9 cellular contexts compared by ENCODE assay signal in genomic region chr2:178514664-178515063, GRCh38. TPM values are rescaled to one million over a fixed set of nuclear protein-coding genes. Genes with fewer than 3 reads are reported as not detected.
DNase-seq lines count a peak whose midpoint lies in the region; ATAC-seq and TF ChIP-seq lines count a peak whose summit lies in the region.
"Had no signal": no experiment of that assay in that cellular context is flagged by ENCODE, and none has a peak within 500 bp of the region (broad histone marks: within the 10 kb centered on the region; RNA-seq: fewer than 3 reads in every experiment).

No MANE protein-coding gene starts in this region.

- ATAC-seq in GM19452 (IDR thresholded peaks at IDR 0.05; ENCODE audit: unreplicated experiment) = no peak

- H3K36me3 Mint-ChIP-seq in HFFc6 (ENCODE audit: low read depth) (peaks cover 29% of the 10 kb centered on the region), nephron progenitor cell (ENCODE audit: low read depth) (peaks cover 26% of the 10 kb centered on the region)

- H3K9me3 Mint-ChIP-seq in HFFc6 = no peaks in the 10 kb centered on the region
- no peaks in the 10 kb centered on the region for H3K9me3 Mint-ChIP-seq in nephron progenitor cell

- TF ChIP-seq CTCF in HFFc6 (IDR thresholded peaks at IDR 0.05) (no peak), nephron progenitor cell (IDR thresholded peaks at IDR 0.05) (no peak)

- H3K4me3 Mint-ChIP-seq in HFFc6 (no peak overlapping the region), nephron progenitor cell (no peak overlapping the region)

- no peaks in the 10 kb centered on the region for H3K27me3 Mint-ChIP-seq in HFFc6 (ENCODE audit: insufficient read depth)
- no peaks in the 10 kb centered on the region for H3K27me3 Mint-ChIP-seq in nephron progenitor cell (ENCODE audit: low read depth, poor library complexity)

- DNase-seq in GM04504 (ENCODE audit: low read depth) (peak; percentile 20), HFFc6 (peak; percentile 66), glomerular visceral epithelial cell (ENCODE audit: extremely low spot score) (peak; percentile 76), nephron progenitor cell (no peak), islet precursor cell (no peak), anterior cingulate cortex (lab: John Stamatoyannopoulos, UW) (no peak)
- peak; percentile 27 to 35 for DNase-seq in activated CD4-positive, alpha-beta T cell treated with anti-CD3 and anti-CD28 coated beads for 4 hours
- DNase-seq: occipital lobe had no signal

- H3K27ac Mint-ChIP-seq in HFFc6 (no peak overlapping the region), nephron progenitor cell (no peak overlapping the region)

- H3K4me1 Mint-ChIP-seq in HFFc6 (ENCODE audit: low read depth) (peaks cover 32% of the 10 kb centered on the region), nephron progenitor cell (peaks cover 1% of the 10 kb centered on the region)

RNA-seq across cellular contexts. Expression of gene PLEKHA3, which starts 34.4 kb away (rescaled TPM):
- total RNA-seq in HFFc6 (2021; fragmentation: NEBNext Ultra II Directional; extraction: Animal tissue kit (Norgen Biotek cat#: 25700)) = 10 to 100 TPM; 31.4 to 36.6 (median 33.3) TPM

RNA-seq across cellular contexts. Expression of gene FKBP7, which starts 36.3 kb away (rescaled TPM):
- total RNA-seq in HFFc6 (2021; fragmentation: NEBNext Ultra II Directional; extraction: Animal tissue kit (Norgen Biotek cat#: 25700)) = 10 to 100 TPM; 36.3 to 51.9 (median 43.7) TPM

Comparison
In these comparisons a context has a peak if more than half of its experiments do, and no peak if none do; other contexts are left out.
1. DNase-seq: peak in GM04504 (single experiment), HFFc6 (single experiment), activated CD4-positive, alpha-beta T cell treated with anti-CD3 and anti-CD28 coated beads for 4 hours (2 of 2) and glomerular visceral epithelial cell (single experiment); none in nephron progenitor cell (single experiment), islet precursor cell (single experiment) and anterior cingulate cortex (0 of 58).